ENCODE assay signal across 9 cellular contexts in the genomic region with DNA sequence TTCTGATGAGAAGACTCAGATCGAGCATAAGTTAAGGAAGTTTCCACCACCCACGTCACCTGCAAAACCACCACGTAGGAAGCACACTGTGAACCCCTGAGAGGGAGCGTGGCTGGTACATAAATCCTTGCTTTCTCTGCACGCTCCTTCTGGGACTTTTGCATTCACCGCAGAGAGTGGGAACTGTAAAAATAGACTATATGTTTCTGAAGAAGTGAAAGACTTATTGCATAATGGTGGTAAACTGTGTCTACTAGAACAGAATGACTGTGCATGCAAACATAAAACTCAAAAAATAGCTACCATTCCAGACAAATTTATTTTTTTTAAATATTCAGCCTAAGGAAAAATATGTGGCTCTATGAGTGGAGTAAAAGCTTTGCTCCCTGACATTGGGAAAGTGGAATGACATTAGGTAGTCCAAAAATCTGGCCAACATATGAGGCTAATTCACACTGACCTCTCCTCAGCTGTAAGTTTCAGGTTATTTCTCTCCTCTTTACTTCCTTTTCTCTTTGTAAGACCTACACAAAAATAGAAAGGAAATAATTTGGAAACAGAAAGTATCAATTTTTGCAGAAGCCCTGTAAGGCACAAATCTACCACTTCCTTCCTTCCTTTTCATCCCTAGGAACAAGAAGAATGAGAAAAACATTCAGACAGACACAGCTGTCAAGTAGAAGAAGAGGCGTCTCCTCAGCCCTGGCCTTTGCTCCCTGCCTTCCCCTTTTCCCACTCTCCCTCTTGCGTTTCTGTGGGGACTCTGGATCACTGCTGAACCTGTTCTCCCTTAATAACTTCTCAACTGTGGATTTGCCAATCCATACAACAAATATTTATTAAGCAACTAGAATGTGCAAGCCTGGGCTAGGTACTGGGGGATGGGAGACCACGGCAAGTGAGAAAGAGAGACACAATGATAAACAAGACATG.
DNase-seq lines count a peak whose midpoint lies in the region; ATAC-seq and TF ChIP-seq lines count a peak whose summit lies in the region.
"Had no signal": no experiment of that assay in that cellular context is flagged by ENCODE, and none has a peak within 500 bp of the region (broad histone marks: within the 10 kb centered on the region; RNA-seq: fewer than 3 reads in every experiment).

No MANE protein-coding gene starts in this region.

- H3K4me2 ChIP-seq in smooth muscle cell: no peak overlapping the region

- intact Hi-C loops in activated B cell treated with CpG ODN at 0.5 μM for 24 hours (cut with micrococcal nuclease): loop anchor here (1.0 to 5.0 kb wide), 4 partner anchors 31 to 250 kb away; no protein-coding TSS in a partner anchor

- 91% methylated on average over 9 of the region's 9 CpGs for WGBS in smooth muscle cell (ENCODE audit: low lambda C conversion rate)

- no peaks in the 10 kb centered on the region for H3K4me1 ChIP-seq in smooth muscle cell (ENCODE audit: low read depth)

- no peaks in the 10 kb centered on the region for H4K20me1 ChIP-seq in smooth muscle cell (ENCODE audit: low read depth)

- no peaks in the 10 kb centered on the region for H3K36me3 ChIP-seq in smooth muscle cell (ENCODE audit: low read depth)

- H3K36me3 Mint-ChIP-seq in activated B cell treated with CpG ODN at 0.5 μM for 24 hours (ENCODE audit: low read depth): peaks cover 3% of the 10 kb centered on the region
- peaks cover 3% of the 10 kb centered on the region for H3K36me3 Mint-ChIP-seq in stimulated activated naive CD8-positive, alpha-beta T cell treated with anti-CD3 and anti-CD28 coated beads, Interleukin-15, Interleukin-2, amounts not matched to agents 100 ng/mL and 50 ng/mL, for 24 hours (ENCODE audit: low read depth)

- TF ChIP-seq CTCF in activated B cell treated with CpG ODN at 0.5 μM for 24 hours (IDR thresholded peaks at IDR 0.05): no peak
- TF ChIP-seq CTCF in smooth muscle cell (IDR thresholded peaks at IDR 0.05; ENCODE audit: borderline replicate concordance, insufficient read depth, poor library complexity, severe bottlenecking): no peak

- H3K27ac Mint-ChIP-seq in activated B cell treated with CpG ODN at 0.5 μM for 24 hours: peak overlapping the region; percentile 80
- H3K27ac Mint-ChIP-seq in stimulated activated naive CD8-positive, alpha-beta T cell treated with anti-CD3 and anti-CD28 coated beads, Interleukin-15, Interleukin-2, amounts not matched to agents 100 ng/mL and 50 ng/mL, for 24 hours: peak overlapping the region; percentile 93

- H3K9me3 Mint-ChIP-seq in activated B cell treated with CpG ODN at 0.5 μM for 24 hours: no peaks in the 10 kb centered on the region
- peaks cover 8% of the 10 kb centered on the region for H3K9me3 Mint-ChIP-seq in stimulated activated naive CD8-positive, alpha-beta T cell treated with anti-CD3 and anti-CD28 coated beads, Interleukin-15, Interleukin-2, amounts not matched to agents 100 ng/mL and 50 ng/mL, for 24 hours

- CTCF ChIA-PET in activated B cell treated with CpG ODN at 0.5 μM for 24 hours (lab: Charles Lee): interaction anchor here (1.4 kb wide), 1 partner anchor 19 kb away, joined by 4 read pairs; no protein-coding TSS in a partner anchor
- CTCF ChIA-PET in HEK293T (lab: Yijun Ruan, JAX): interaction anchor here (0.8 kb wide), 1 partner anchor 37 kb away, joined by 3 read pairs; no protein-coding TSS in a partner anchor

- no peaks in the 10 kb centered on the region for H3K27me3 ChIP-seq in smooth muscle cell (ENCODE audit: low read depth)

- POLR2A ChIA-PET in activated B cell treated with CpG ODN at 0.5 μM for 24 hours (lab: Charles Lee): interaction anchor here (0.8 to 2.1 kb wide), 8 partner anchors 20 to 297 kb away, joined by 3 to 7 read pairs (median 4); no protein-coding TSS in a partner anchor
- POLR2A ChIA-PET in HEK293T (lab: Yijun Ruan, JAX): no interaction called here

- H3K9ac ChIP-seq in smooth muscle cell (ENCODE audit: low read depth): no peak overlapping the region

- DNase-seq in activated B cell treated with CpG ODN at 0.5 μM for 24 hours (no peak), globus pallidus (ENCODE audit: low spot score) (peak; percentile 47), foreskin melanocyte (no peak), smooth muscle cell (lab: John Stamatoyannopoulos, UW; ENCODE audit: unreplicated experiment) (no peak), HEK293T (ENCODE audit: extremely low spot score) (no peak)

- H2AFZ ChIP-seq in smooth muscle cell (ENCODE audit: low read depth): no peak overlapping the region

- H3F3A ChIP-seq in smooth muscle cell (ENCODE audit: low read depth): no peaks in the 10 kb centered on the region

- H3K4me3 ChIP-seq in smooth muscle cell: no peak overlapping the region
- H3K4me3 ChIP-seq: K562 had no signal

- no peaks in the 10 kb centered on the region for H3K9me3 ChIP-seq in smooth muscle cell (replicated peaks; ENCODE audit: low read depth)

- no peaks in the 10 kb centered on the region for H3K79me2 ChIP-seq in smooth muscle cell (ENCODE audit: low read depth)

- ATAC-seq in GM18868 (IDR thresholded peaks at IDR 0.05; ENCODE audit: unreplicated experiment): peak; percentile 90
- peak; percentile 87 for ATAC-seq in HG02973 (IDR thresholded peaks at IDR 0.05; ENCODE audit: unreplicated experiment)
- ATAC-seq in activated B cell treated with CpG ODN at 0.5 μM for 24 hours (ENCODE audit: low read depth): peak; percentile 84
- ATAC-seq: K562 had no signal

- H3K4me1 Mint-ChIP-seq in activated B cell treated with CpG ODN at 0.5 μM for 24 hours: peaks cover 30% of the 10 kb centered on the region
- H3K4me1 Mint-ChIP-seq in stimulated activated naive CD8-positive, alpha-beta T cell treated with anti-CD3 and anti-CD28 coated beads, Interleukin-15, Interleukin-2, amounts not matched to agents 100 ng/mL and 50 ng/mL, for 24 hours (ENCODE audit: low read depth): peaks cover 46% of the 10 kb centered on the region

- no peaks in the 10 kb centered on the region for H3K27me3 Mint-ChIP-seq in activated B cell treated with CpG ODN at 0.5 μM for 24 hours
- H3K27me3 Mint-ChIP-seq in stimulated activated naive CD8-positive, alpha-beta T cell treated with anti-CD3 and anti-CD28 coated beads, Interleukin-15, Interleukin-2, amounts not matched to agents 100 ng/mL and 50 ng/mL, for 24 hours: no peaks in the 10 kb centered on the region

- H3K27ac ChIP-seq in smooth muscle cell (ENCODE audit: low read depth): no peak overlapping the region

- peak overlapping the region; percentile 67 for H3K4me3 Mint-ChIP-seq in activated B cell treated with CpG ODN at 0.5 μM for 24 hours
- peak overlapping the region; percentile 74 for H3K4me3 Mint-ChIP-seq in stimulated activated naive CD8-positive, alpha-beta T cell treated with anti-CD3 and anti-CD28 coated beads, Interleukin-15, Interleukin-2, amounts not matched to agents 100 ng/mL and 50 ng/mL, for 24 hours

TF ChIP-seq in HEK293T, 16 proteins besides CTCF, POLR2A, EP300 and RAD21:
- TF ChIP-seq, protein P1, sequence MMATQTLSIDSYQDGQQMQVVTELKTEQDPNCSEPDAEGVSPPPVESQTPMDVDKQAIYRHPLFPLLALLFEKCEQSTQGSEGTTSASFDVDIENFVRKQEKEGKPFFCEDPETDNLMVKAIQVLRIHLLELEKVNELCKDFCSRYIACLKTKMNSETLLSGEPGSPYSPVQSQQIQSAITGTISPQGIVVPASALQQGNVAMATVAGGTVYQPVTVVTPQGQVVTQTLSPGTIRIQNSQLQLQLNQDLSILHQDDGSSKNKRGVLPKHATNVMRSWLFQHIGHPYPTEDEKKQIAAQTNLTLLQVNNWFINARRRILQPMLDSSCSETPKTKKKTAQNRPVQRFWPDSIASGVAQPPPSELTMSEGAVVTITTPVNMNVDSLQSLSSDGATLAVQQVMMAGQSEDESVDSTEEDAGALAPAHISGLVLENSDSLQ (IDR thresholded peaks at IDR 0.05): no peak
- TF ChIP-seq TARDBP (IDR thresholded peaks at IDR 0.05) (no peak), CTBP1 (IDR thresholded peaks at IDR 0.05; ENCODE audit: borderline replicate concordance) (no peak), NFRKB (IDR thresholded peaks at IDR 0.05) (no peak), FOXM1 (IDR thresholded peaks at IDR 0.05; ENCODE audit: borderline replicate concordance) (no peak), HDGF (IDR thresholded peaks at IDR 0.05; ENCODE audit: borderline replicate concordance) (no peak), ARNT (IDR thresholded peaks at IDR 0.05) (no peak), FOXA1 (IDR thresholded peaks at IDR 0.05) (no peak), L3MBTL2 (conservative IDR thresholded peaks at IDR 0.05) (no peak), BHLHE40 (IDR thresholded peaks at IDR 0.05; ENCODE audit: borderline replicate concordance) (no peak), ZNF384 (IDR thresholded peaks at IDR 0.05) (no peak), SP1 (IDR thresholded peaks at IDR 0.05) (no peak), LEF1 (IDR thresholded peaks at IDR 0.05; ENCODE audit: borderline replicate concordance) (no peak), SUZ12 (IDR thresholded peaks at IDR 0.05) (no peak), FOXK2 (IDR thresholded peaks at IDR 0.05) (no peak), ELF4 (IDR thresholded peaks at IDR 0.05) (no peak)
